In genomic region chr6:31541059-31541657, GRCh38 we compare ENCODE assay signal across 8 cellular contexts.
DNase-seq lines count a peak whose midpoint lies in the region; ATAC-seq lines count a peak whose summit lies in the region.

No MANE protein-coding gene starts in this region.

- ATAC-seq in HG02884 (IDR thresholded peaks at IDR 0.05; ENCODE audit: unreplicated experiment) (no peak), HG02763 (IDR thresholded peaks at IDR 0.05; ENCODE audit: unreplicated experiment) (no peak)

- peak overlapping the region; percentile 92 for H3K27ac ChIP-seq in iPS-20b (ENCODE audit: low read length)

- peaks cover 18% of the 10 kb centered on the region for H3K4me1 ChIP-seq in iPS-20b (ENCODE audit: insufficient read depth, low read length)

- no peaks in the 10 kb centered on the region for H3K9me3 ChIP-seq in iPS-20b (ENCODE audit: insufficient read depth, low read depth, low read length)

- H3K36me3 ChIP-seq in iPS-20b (ENCODE audit: insufficient read depth, low read depth, low read length) = peaks cover 53% of the 10 kb centered on the region

- H3K4me3 ChIP-seq in iPS-20b (ENCODE audit: low read length) = peak overlapping the region; percentile 97

- peak overlapping the region; percentile 99 for H3K9ac ChIP-seq in iPS-20b (ENCODE audit: low read depth, low read length)

- peak; percentile 64 for DNase-seq in GM03348 (ENCODE audit: low spot score)
- DNase-seq in HuH-7.5 (ENCODE audit: low spot score) = peak; percentile 38
- peak; percentile 59 to 77 (median 66) for DNase-seq in T-helper 1 cell
- DNase-seq in astrocyte of the hippocampus (ENCODE audit: low read depth, low spot score) = peak; percentile 57
- peak; percentile 46 for DNase-seq in stimulated activated CD4-positive, alpha-beta T cell treated with anti-CD3 and anti-CD28 coated beads, Interleukin-12 subunit alpha, Interleukin-12 subunit beta, amount 100 ng/mL, for 4 hours

- H3K27me3 ChIP-seq in iPS-20b (ENCODE audit: insufficient read depth, low read length) = no peaks in the 10 kb centered on the region
